1 cellular context compared by ENCODE assay signal in the genomic region with DNA sequence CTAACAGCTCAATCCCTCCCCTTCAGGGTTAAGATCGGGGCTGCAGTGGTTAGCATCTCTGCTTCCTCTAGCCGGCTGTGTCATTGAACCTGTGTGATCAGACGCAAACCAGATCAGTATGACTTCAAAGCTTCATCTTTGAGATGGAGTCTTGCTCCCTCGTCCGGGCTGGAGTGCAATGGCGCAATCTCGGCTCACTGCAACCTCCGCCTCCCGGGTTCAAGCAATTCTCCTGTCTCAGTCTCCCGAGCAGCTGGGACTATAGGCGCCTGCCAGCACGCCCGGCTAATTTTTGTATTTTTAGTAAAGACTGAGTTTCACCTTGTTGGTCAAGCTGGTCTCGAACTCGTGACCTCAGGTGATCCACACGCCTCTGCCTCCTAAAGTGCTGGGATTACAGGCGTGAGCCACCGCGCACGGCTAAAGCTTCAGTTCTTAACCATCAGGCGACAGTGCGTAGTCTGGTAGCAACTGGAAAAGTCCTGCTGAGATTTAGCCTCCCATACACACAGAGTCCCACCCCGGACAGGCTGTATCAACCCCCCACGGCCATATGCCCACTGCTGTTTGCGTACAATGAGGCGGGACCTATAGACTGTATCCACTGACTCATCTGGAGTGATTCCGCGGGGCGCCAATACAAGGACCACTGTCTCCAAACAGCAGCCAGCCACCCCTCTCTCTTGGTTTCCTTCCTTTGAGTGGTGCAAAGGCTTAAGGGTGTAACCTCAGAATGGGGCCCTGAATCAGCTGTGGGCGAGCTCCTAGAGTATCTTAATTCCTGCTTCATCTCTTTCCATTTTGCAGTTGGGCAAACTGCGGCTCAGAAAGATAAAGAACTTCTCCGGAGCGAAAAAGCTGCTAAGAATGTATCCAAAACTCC.
TF ChIP-seq lines count a peak whose summit lies in the region.

No MANE protein-coding gene starts in this region.

TF ChIP-seq in K562, 482 proteins besides CTCF, POLR2A, EP300 and RAD21 (continues in another document):
- TF ChIP-seq RBM15 (IDR thresholded peaks at IDR 0.05; ENCODE audit: insufficient read depth, low read length) (no peak), MIER1 (IDR thresholded peaks at IDR 0.05; ENCODE audit: low read depth) (no peak; the same call in 1 of the 2 replicates), ZNF780A (CRISPR knock-in tag; IDR thresholded peaks at IDR 0.05) (no peak), ZSCAN29 (IDR thresholded peaks at IDR 0.05) (no peak), TOE1 (IDR thresholded peaks at IDR 0.05; ENCODE audit: borderline replicate concordance) (peak; percentile 40; the same call in 1 of the 2 replicates), TOE1 (CRISPR knock-in tag; IDR thresholded peaks at IDR 0.05; ENCODE audit: borderline replicate concordance, low read depth) (no peak), PHTF2 (CRISPR knock-in tag; IDR thresholded peaks at IDR 0.05) (no peak), TCFL5 (CRISPR knock-in tag; conservative IDR thresholded peaks at IDR 0.05) (no peak), PHB (CRISPR knock-in tag; IDR thresholded peaks at IDR 0.05) (no peak), NR3C1 (CRISPR knock-in tag; IDR thresholded peaks at IDR 0.05) (no peak), CCNT2 (IDR thresholded peaks at IDR 0.05; ENCODE audit: borderline replicate concordance, extremely low read depth, insufficient read length, low read depth, low read length) (no peak), CBX5 (IDR thresholded peaks at IDR 0.05; ENCODE audit: borderline replicate concordance, low read depth) (no peak), ZNF699 (CRISPR knock-in tag; IDR thresholded peaks at IDR 0.05; ENCODE audit: insufficient replicate concordance) (no peak), ZNF589 (CRISPR knock-in tag; IDR thresholded peaks at IDR 0.05; ENCODE audit: low read depth) (no peak), TGIF2 (CRISPR knock-in tag; IDR thresholded peaks at IDR 0.05) (no peak), PHF20 (IDR thresholded peaks at IDR 0.05; ENCODE audit: partially characterized antibody) (no peak)
- TF ChIP-seq, protein P1, sequence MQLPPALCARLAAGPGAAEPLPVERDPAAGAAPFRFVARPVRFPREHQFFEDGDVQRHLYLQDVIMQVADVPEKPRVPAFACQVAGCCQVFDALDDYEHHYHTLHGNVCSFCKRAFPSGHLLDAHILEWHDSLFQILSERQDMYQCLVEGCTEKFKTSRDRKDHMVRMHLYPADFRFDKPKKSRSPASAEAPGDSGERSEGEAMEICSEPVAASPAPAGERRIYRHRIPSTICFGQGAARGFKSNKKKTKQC (CRISPR knock-in tag; IDR thresholded peaks at IDR 0.05) = 0 out of 2 replicates have a peak, but pooled peaks have one; percentile 26
- TF ChIP-seq, protein P2, sequence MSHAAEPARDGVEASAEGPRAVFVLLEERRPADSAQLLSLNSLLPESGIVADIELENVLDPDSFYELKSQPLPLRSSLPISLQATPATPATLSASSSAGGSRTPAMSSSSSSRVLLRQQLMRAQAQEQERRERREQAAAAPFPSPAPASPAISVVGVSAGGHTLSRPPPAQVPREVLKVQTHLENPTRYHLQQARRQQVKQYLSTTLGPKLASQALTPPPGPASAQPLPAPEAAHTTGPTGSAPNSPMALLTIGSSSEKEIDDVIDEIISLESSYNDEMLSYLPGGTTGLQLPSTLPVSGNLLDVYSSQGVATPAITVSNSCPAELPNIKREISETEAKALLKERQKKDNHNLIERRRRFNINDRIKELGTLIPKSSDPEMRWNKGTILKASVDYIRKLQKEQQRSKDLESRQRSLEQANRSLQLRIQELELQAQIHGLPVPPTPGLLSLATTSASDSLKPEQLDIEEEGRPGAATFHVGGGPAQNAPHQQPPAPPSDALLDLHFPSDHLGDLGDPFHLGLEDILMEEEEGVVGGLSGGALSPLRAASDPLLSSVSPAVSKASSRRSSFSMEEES (CRISPR knock-in tag; IDR thresholded peaks at IDR 0.05) = peak; percentile 57
- TF ChIP-seq, protein P3, sequence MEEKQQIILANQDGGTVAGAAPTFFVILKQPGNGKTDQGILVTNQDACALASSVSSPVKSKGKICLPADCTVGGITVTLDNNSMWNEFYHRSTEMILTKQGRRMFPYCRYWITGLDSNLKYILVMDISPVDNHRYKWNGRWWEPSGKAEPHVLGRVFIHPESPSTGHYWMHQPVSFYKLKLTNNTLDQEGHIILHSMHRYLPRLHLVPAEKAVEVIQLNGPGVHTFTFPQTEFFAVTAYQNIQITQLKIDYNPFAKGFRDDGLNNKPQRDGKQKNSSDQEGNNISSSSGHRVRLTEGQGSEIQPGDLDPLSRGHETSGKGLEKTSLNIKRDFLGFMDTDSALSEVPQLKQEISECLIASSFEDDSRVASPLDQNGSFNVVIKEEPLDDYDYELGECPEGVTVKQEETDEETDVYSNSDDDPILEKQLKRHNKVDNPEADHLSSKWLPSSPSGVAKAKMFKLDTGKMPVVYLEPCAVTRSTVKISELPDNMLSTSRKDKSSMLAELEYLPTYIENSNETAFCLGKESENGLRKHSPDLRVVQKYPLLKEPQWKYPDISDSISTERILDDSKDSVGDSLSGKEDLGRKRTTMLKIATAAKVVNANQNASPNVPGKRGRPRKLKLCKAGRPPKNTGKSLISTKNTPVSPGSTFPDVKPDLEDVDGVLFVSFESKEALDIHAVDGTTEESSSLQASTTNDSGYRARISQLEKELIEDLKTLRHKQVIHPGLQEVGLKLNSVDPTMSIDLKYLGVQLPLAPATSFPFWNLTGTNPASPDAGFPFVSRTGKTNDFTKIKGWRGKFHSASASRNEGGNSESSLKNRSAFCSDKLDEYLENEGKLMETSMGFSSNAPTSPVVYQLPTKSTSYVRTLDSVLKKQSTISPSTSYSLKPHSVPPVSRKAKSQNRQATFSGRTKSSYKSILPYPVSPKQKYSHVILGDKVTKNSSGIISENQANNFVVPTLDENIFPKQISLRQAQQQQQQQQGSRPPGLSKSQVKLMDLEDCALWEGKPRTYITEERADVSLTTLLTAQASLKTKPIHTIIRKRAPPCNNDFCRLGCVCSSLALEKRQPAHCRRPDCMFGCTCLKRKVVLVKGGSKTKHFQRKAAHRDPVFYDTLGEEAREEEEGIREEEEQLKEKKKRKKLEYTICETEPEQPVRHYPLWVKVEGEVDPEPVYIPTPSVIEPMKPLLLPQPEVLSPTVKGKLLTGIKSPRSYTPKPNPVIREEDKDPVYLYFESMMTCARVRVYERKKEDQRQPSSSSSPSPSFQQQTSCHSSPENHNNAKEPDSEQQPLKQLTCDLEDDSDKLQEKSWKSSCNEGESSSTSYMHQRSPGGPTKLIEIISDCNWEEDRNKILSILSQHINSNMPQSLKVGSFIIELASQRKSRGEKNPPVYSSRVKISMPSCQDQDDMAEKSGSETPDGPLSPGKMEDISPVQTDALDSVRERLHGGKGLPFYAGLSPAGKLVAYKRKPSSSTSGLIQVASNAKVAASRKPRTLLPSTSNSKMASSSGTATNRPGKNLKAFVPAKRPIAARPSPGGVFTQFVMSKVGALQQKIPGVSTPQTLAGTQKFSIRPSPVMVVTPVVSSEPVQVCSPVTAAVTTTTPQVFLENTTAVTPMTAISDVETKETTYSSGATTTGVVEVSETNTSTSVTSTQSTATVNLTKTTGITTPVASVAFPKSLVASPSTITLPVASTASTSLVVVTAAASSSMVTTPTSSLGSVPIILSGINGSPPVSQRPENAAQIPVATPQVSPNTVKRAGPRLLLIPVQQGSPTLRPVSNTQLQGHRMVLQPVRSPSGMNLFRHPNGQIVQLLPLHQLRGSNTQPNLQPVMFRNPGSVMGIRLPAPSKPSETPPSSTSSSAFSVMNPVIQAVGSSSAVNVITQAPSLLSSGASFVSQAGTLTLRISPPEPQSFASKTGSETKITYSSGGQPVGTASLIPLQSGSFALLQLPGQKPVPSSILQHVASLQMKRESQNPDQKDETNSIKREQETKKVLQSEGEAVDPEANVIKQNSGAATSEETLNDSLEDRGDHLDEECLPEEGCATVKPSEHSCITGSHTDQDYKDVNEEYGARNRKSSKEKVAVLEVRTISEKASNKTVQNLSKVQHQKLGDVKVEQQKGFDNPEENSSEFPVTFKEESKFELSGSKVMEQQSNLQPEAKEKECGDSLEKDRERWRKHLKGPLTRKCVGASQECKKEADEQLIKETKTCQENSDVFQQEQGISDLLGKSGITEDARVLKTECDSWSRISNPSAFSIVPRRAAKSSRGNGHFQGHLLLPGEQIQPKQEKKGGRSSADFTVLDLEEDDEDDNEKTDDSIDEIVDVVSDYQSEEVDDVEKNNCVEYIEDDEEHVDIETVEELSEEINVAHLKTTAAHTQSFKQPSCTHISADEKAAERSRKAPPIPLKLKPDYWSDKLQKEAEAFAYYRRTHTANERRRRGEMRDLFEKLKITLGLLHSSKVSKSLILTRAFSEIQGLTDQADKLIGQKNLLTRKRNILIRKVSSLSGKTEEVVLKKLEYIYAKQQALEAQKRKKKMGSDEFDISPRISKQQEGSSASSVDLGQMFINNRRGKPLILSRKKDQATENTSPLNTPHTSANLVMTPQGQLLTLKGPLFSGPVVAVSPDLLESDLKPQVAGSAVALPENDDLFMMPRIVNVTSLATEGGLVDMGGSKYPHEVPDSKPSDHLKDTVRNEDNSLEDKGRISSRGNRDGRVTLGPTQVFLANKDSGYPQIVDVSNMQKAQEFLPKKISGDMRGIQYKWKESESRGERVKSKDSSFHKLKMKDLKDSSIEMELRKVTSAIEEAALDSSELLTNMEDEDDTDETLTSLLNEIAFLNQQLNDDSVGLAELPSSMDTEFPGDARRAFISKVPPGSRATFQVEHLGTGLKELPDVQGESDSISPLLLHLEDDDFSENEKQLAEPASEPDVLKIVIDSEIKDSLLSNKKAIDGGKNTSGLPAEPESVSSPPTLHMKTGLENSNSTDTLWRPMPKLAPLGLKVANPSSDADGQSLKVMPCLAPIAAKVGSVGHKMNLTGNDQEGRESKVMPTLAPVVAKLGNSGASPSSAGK (IDR thresholded peaks at IDR 0.05) = no peak
- TF ChIP-seq, protein P4, sequence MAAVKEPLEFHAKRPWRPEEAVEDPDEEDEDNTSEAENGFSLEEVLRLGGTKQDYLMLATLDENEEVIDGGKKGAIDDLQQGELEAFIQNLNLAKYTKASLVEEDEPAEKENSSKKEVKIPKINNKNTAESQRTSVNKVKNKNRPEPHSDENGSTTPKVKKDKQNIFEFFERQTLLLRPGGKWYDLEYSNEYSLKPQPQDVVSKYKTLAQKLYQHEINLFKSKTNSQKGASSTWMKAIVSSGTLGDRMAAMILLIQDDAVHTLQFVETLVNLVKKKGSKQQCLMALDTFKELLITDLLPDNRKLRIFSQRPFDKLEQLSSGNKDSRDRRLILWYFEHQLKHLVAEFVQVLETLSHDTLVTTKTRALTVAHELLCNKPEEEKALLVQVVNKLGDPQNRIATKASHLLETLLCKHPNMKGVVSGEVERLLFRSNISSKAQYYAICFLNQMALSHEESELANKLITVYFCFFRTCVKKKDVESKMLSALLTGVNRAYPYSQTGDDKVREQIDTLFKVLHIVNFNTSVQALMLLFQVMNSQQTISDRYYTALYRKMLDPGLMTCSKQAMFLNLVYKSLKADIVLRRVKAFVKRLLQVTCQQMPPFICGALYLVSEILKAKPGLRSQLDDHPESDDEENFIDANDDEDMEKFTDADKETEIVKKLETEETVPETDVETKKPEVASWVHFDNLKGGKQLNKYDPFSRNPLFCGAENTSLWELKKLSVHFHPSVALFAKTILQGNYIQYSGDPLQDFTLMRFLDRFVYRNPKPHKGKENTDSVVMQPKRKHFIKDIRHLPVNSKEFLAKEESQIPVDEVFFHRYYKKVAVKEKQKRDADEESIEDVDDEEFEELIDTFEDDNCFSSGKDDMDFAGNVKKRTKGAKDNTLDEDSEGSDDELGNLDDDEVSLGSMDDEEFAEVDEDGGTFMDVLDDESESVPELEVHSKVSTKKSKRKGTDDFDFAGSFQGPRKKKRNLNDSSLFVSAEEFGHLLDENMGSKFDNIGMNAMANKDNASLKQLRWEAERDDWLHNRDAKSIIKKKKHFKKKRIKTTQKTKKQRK (IDR thresholded peaks at IDR 0.05; ENCODE audit: borderline replicate concordance, low read depth, low read length) = no peak
- TF ChIP-seq, protein P5, sequence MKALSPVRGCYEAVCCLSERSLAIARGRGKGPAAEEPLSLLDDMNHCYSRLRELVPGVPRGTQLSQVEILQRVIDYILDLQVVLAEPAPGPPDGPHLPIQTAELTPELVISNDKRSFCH (CRISPR knock-in tag; IDR thresholded peaks at IDR 0.05) = no peak
- TF ChIP-seq, protein P5 (tag; IDR thresholded peaks at IDR 0.05) = no peak
